Comparison of ENCODE assay signal across 9 cellular contexts in genomic region chr6:1611572-1612385, GRCh38. TPM values are rescaled to one million over a fixed set of nuclear protein-coding genes. Genes with fewer than 3 reads are reported as not detected.
A peak's percentile ranks its signal among the peaks of the same experiment; 100 is the strongest.
DNase-seq lines count a peak whose midpoint lies in the region; ATAC-seq, FAIRE-seq and TF ChIP-seq lines count a peak whose summit lies in the region.
"Had no signal": no experiment of that assay in that cellular context is flagged by ENCODE, and none has a peak within 500 bp of the region (broad histone marks: within the 10 kb centered on the region; RNA-seq: fewer than 3 reads in every experiment).

No MANE protein-coding gene starts in this region.

- H3K79me2 ChIP-seq in MM.1S (ENCODE audit: low read length), result no peaks in the 10 kb centered on the region

- DNase-seq in EL, result peak; percentile 65
- no peak for DNase-seq in MM.1S
- DNase-seq in bronchial epithelial cell (ENCODE audit: low read depth), result peak; percentile 27
- no peak for DNase-seq in mesothelial cell of epicardium (ENCODE audit: low spot score in 2 of 2, unreplicated experiment in 2 of 2)
- DNase-seq in GM10248 (ENCODE audit: extremely low spot score), result no peak
- DNase-seq in NCI-H446 treated with DMSO at 0.1 percent for 48 hours (lab: John Stamatoyannopoulos, UW), result no peak

- no peaks in the 10 kb centered on the region for H3K9me3 ChIP-seq in MM.1S (replicated peaks; ENCODE audit: insufficient read depth, low read length)

- TF ChIP-seq CTCF in MM.1S (IDR thresholded peaks at IDR 0.05; ENCODE audit: low read length), result no peak
- no peak for TF ChIP-seq CTCF in bronchial epithelial cell (IDR thresholded peaks at IDR 0.05; ENCODE audit: insufficient read depth, low read length, severe bottlenecking)
- no peak for TF ChIP-seq CTCF in mesothelial cell of epicardium (IDR thresholded peaks at IDR 0.05; ENCODE audit: unreplicated experiment)
- no peak for TF ChIP-seq CTCF in GM10248 (IDR thresholded peaks at IDR 0.05; ENCODE audit: control extremely low read depth, extremely low read depth, low read depth, missing control alignments)

- no peaks in the 10 kb centered on the region for H3K9me2 ChIP-seq in MM.1S (replicated peaks; ENCODE audit: insufficient read depth, low read length)

- H3K4me1 ChIP-seq in MM.1S (ENCODE audit: low read length), result no peaks in the 10 kb centered on the region

- no peak overlapping the region for H3K27ac ChIP-seq in MM.1S (ENCODE audit: low read length)

- H3F3A ChIP-seq in MM.1S (ENCODE audit: insufficient read depth, low read length), result no peaks in the 10 kb centered on the region

- no peak overlapping the region for H3K9ac ChIP-seq in MM.1S (ENCODE audit: low read length)

- H3K4me3 ChIP-seq in MM.1S (ENCODE audit: low read length) (peak overlapping the region; percentile 15; the same call in 1 of the 2 replicates), bronchial epithelial cell (ENCODE audit: low read depth, low read length) (peak overlapping the region; percentile 56)

- peaks cover 52% of the 10 kb centered on the region for H3K27me3 Mint-ChIP-seq in mesothelial cell of epicardium (ENCODE audit: low read depth)

- H3K9me3 Mint-ChIP-seq in mesothelial cell of epicardium, result no peaks in the 10 kb centered on the region

- CTCF ChIA-PET in GM10248 (lab: Yijun Ruan, JAX), result interaction anchor here (0.9 to 2.2 kb wide), 4 partner anchors 13 to 597 kb away, joined by 3 to 5 read pairs (median 3); no protein-coding TSS in a partner anchor

- POLR2A ChIA-PET in GM10248 (lab: Yijun Ruan, JAX), result no interaction called here

- H3K27ac Mint-ChIP-seq in mesothelial cell of epicardium, result peak overlapping the region; percentile 96

- H3K27me3 ChIP-seq in MM.1S (replicated peaks; ENCODE audit: insufficient read depth, low read length) (peaks cover 20% of the 10 kb centered on the region), bronchial epithelial cell (ENCODE audit: control insufficient read depth, insufficient read depth, low read length) (no peaks in the 10 kb centered on the region)

- H3K36me3 ChIP-seq in MM.1S (replicated peaks; ENCODE audit: insufficient read depth, low read length) (no peaks in the 10 kb centered on the region), bronchial epithelial cell (ENCODE audit: control insufficient read depth, insufficient read depth, low read length) (no peaks in the 10 kb centered on the region)

- no peaks in the 10 kb centered on the region for H4K20me1 ChIP-seq in MM.1S (ENCODE audit: insufficient read depth, low read length)

- peak overlapping the region; percentile 95 for H3K4me3 Mint-ChIP-seq in mesothelial cell of epicardium

- H3K4me2 ChIP-seq in MM.1S (ENCODE audit: low read depth, low read length), result 0 out of 2 replicates have a peak overlapping the region, but pooled peaks have one; percentile 25

- H3K4me1 Mint-ChIP-seq in mesothelial cell of epicardium, result peaks cover 38% of the 10 kb centered on the region

- no peak for FAIRE-seq in bronchial epithelial cell (lab: Jason Lieb, UNC)

- H3K36me3 Mint-ChIP-seq in mesothelial cell of epicardium, result peaks cover 10% of the 10 kb centered on the region

- ATAC-seq in GM19351 (IDR thresholded peaks at IDR 0.05; ENCODE audit: unreplicated experiment) (no peak), HG02623 (IDR thresholded peaks at IDR 0.05; ENCODE audit: unreplicated experiment) (no peak)

- no peak overlapping the region for H2AFZ ChIP-seq in MM.1S (ENCODE audit: low read length)

RNA-seq across cellular contexts. Expression of gene FOXC1, which starts 2.1 kb away (rescaled TPM):
- total RNA-seq in bronchial epithelial cell, result 3.5 and 3.7 TPM in 2 replicates
- total RNA-seq in mesothelial cell of epicardium, result 49.8 to 52.2 TPM (median 50.5 TPM) in 3 replicates
- total RNA-seq: T-helper 1 cell treated with Interleukin-12 subunit alpha and Interleukin-12 subunit beta and Interleukin-4 antibody, amounts not matched to agents 30 ng/mL and 1 ng/mL, for 36 hours had no signal

Comparison
In these comparisons a context has a peak if more than half of its experiments do, and no peak if none do; other contexts are left out.
1. DNase-seq: peak in EL (single experiment) and bronchial epithelial cell (single experiment); none in MM.1S (single experiment), mesothelial cell of epicardium (0 of 2), GM10248 (single experiment) and NCI-H446 treated with DMSO at 0.1 percent for 48 hours (single experiment).
2. RNA of gene FOXC1, which starts 2.1 kb away (total RNA-seq): 49.8 to 52.2 TPM in mesothelial cell of epicardium; 3.5 to 3.7 TPM in bronchial epithelial cell; every median in the first group is over 10 times any median in the second.